Comparison of ENCODE assay signal across 8 cellular contexts in the genomic region with DNA sequence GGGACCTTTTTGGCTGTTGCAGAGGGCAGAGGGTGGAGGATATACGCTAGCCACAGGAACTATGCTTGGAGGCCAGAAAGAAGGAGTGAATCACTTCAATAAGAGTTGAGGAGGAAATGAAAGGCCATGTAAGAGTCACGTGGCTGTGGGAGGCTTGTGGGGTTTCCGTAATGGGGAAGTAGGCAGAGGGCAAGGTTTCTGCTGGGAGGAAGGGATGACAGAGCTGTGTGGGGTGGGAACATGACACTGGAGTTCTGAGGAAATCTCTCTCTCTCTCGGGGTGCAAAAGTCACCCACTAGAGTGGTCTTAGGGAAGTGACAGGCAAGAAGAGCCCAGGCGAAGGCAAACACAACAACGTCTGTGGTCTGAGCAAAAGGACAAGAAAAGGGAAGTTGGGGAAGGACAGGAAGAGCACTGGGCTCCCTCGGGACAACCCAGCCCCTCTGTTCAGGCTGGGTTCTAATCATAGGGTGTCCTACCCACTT. TPM values are rescaled to one million over a fixed set of nuclear protein-coding genes. Genes with fewer than 3 reads are reported as not detected.
DNase-seq lines count a peak whose midpoint lies in the region; ATAC-seq and TF ChIP-seq lines count a peak whose summit lies in the region.

No MANE protein-coding gene starts in this region.

- H3K27me3 Mint-ChIP-seq in stimulated activated naive CD8-positive, alpha-beta T cell treated with anti-CD3 and anti-CD28 coated beads, Interleukin-15, Interleukin-2, amounts not matched to agents 100 ng/mL and 50 ng/mL, for 24 hours = peaks cover 22% of the 10 kb centered on the region

- peak overlapping the region in 1 of 4 donors; percentile 10 for H3K27ac ChIP-seq in esophagus squamous epithelium

- intact Hi-C loops in esophagus squamous epithelium (cut with DNase I) = no loop called here

- no peaks in the 10 kb centered on the region for H3K4me1 ChIP-seq in esophagus squamous epithelium

- no peaks in the 10 kb centered on the region for H3K36me3 ChIP-seq in esophagus squamous epithelium

- H3K4me1 Mint-ChIP-seq in stimulated activated naive CD8-positive, alpha-beta T cell treated with anti-CD3 and anti-CD28 coated beads, Interleukin-15, Interleukin-2, amounts not matched to agents 100 ng/mL and 50 ng/mL, for 24 hours (ENCODE audit: low read depth) = peaks cover 44% of the 10 kb centered on the region

- no peak for TF ChIP-seq POLR2A in esophagus squamous epithelium (IDR thresholded peaks at IDR 0.05)

- H3K9me3 ChIP-seq in esophagus squamous epithelium = no peaks in the 10 kb centered on the region

- no peaks in the 10 kb centered on the region for H3K27me3 ChIP-seq in esophagus squamous epithelium

- H3K4me3 ChIP-seq in esophagus squamous epithelium = no peak overlapping the region

- TF ChIP-seq CTCF in esophagus squamous epithelium (IDR thresholded peaks at IDR 0.05) = no peak

- H3K4me3 Mint-ChIP-seq in stimulated activated naive CD8-positive, alpha-beta T cell treated with anti-CD3 and anti-CD28 coated beads, Interleukin-15, Interleukin-2, amounts not matched to agents 100 ng/mL and 50 ng/mL, for 24 hours = peak overlapping the region; percentile 70

- H3K9me3 Mint-ChIP-seq in stimulated activated naive CD8-positive, alpha-beta T cell treated with anti-CD3 and anti-CD28 coated beads, Interleukin-15, Interleukin-2, amounts not matched to agents 100 ng/mL and 50 ng/mL, for 24 hours = peaks cover 6% of the 10 kb centered on the region

- DNase-seq in activated naive CD4-positive, alpha-beta T cell treated with Interleukin-2 at 50 U/mL for 16 hours = peak; percentile 3
- no peak for DNase-seq in activated naive CD4-positive, alpha-beta T cell treated with anti-CD3 and anti-CD28 coated beads, Interleukin-2, amount 50 U/mL, for 16 hours
- DNase-seq in NOMO-1 (lab: John Stamatoyannopoulos, UW; ENCODE audit: unreplicated experiment in 2 of 2) = peak; percentile 95 to 96
- peak; percentile 23 for DNase-seq in esophagus squamous epithelium (lab: John Stamatoyannopoulos, UW)
- DNase-seq in DMS 273 treated with DMSO at 0.1 percent for 48 hours (lab: John Stamatoyannopoulos, UW) = no peak
- DNase-seq in effector CD4-positive, alpha-beta T cell = no peak

- 42 to 49% methylated on average over 7 of the region's 7 CpGs for WGBS in esophagus squamous epithelium, 2 donors

- H3K36me3 Mint-ChIP-seq in stimulated activated naive CD8-positive, alpha-beta T cell treated with anti-CD3 and anti-CD28 coated beads, Interleukin-15, Interleukin-2, amounts not matched to agents 100 ng/mL and 50 ng/mL, for 24 hours (ENCODE audit: low read depth) = no peaks in the 10 kb centered on the region

- peak; percentile 68 for ATAC-seq in HG02763 (IDR thresholded peaks at IDR 0.05; ENCODE audit: unreplicated experiment)

- peak overlapping the region; percentile 93 for H3K27ac Mint-ChIP-seq in stimulated activated naive CD8-positive, alpha-beta T cell treated with anti-CD3 and anti-CD28 coated beads, Interleukin-15, Interleukin-2, amounts not matched to agents 100 ng/mL and 50 ng/mL, for 24 hours

RNA-seq across cellular contexts. Expression of a gene that starts 3.9 kb away (rescaled TPM):
- 1 to 10 TPM in 2 of 4 donors, under 1 TPM in 1, not detected in 1; 0.72 to 4.0 (median 2.2) TPM for total RNA-seq in esophagus squamous epithelium

RNA-seq across cellular contexts. Expression of a gene that starts 31.6 kb away (rescaled TPM):
- total RNA-seq in esophagus squamous epithelium = 1 to 10 TPM in 2 of 4 donors, under 1 TPM in 1, not detected in 1; 0.72 to 2.9 (median 1.2) TPM

RNA-seq across cellular contexts. Expression of a gene that starts 45.5 kb away (rescaled TPM):
- total RNA-seq in esophagus squamous epithelium = not detected

Comparison
In these comparisons a context has a peak if more than half of its experiments do, and no peak if none do; other contexts are left out.
1. DNase-seq: peak in activated naive CD4-positive, alpha-beta T cell treated with Interleukin-2 at 50 U/mL for 16 hours (single experiment), NOMO-1 (2 of 2) and esophagus squamous epithelium (single experiment); none in activated naive CD4-positive, alpha-beta T cell treated with anti-CD3 and anti-CD28 coated beads, Interleukin-2, amount 50 U/mL, for 16 hours (single experiment), DMS 273 treated with DMSO at 0.1 percent for 48 hours (single experiment) and effector CD4-positive, alpha-beta T cell (single experiment).